Comparison of ENCODE assay signal across 8 cellular contexts in genomic region chr2:237673130-237673921, GRCh38. TPM values are rescaled to one million over a fixed set of nuclear protein-coding genes. Genes with fewer than 3 reads are reported as not detected.
DNase-seq lines count a peak whose midpoint lies in the region; ATAC-seq and TF ChIP-seq lines count a peak whose summit lies in the region.

No MANE protein-coding gene starts in this region.

- intact Hi-C loops in spleen (cut with DNase I; ENCODE audit: low total_unique reads) = loop anchor here (1.0 kb wide), 1 partner anchor 71 kb away; no protein-coding TSS in a partner anchor

- peak overlapping the region; percentile 76 to 94 (median 92) for H3K27ac ChIP-seq in spleen

- H3K4me1 ChIP-seq in spleen = peaks cover 52 to 92% (median 81%) of the 10 kb centered on the region in 6 donors

- peak; percentile 40 for ATAC-seq in GM19463 (IDR thresholded peaks at IDR 0.05; ENCODE audit: unreplicated experiment)
- ATAC-seq in T-helper 17 cell = peak; percentile 74

- WGBS in spleen, 5 donors = 3 to 11% (median 8%) methylated on average over 32 to 36 of the region's 36 CpGs

- H3K27me3 Mint-ChIP-seq in T-helper 17 cell = peaks cover 3% of the 10 kb centered on the region

- TF ChIP-seq POLR2A in spleen (IDR thresholded peaks at IDR 0.05) = no peak

- H3K27me3 ChIP-seq in spleen (replicated peaks in 1 of 7) = no peaks in the 10 kb centered on the region

- H3K9me3 ChIP-seq in T-helper 17 cell (ENCODE audit: control insufficient read depth, low read length, poor library complexity, severe bottlenecking) = no peaks in the 10 kb centered on the region
- no peaks in the 10 kb centered on the region for H3K9me3 ChIP-seq in spleen

- H3K36me3 Mint-ChIP-seq in T-helper 17 cell (ENCODE audit: low read depth) = peaks cover 5% of the 10 kb centered on the region

- DNase-seq in AG09309 (ENCODE audit: low read depth) (no peak), NCI-H1417 treated with DMSO at 0.1 percent for 48 hours (lab: John Stamatoyannopoulos, UW) (peak; percentile 70), T-helper 17 cell (peak; percentile 74 to 85 (median 79)), anterior cingulate cortex (lab: John Stamatoyannopoulos, UW) (peak in 40 of 58 donors; percentile 19 to 83 (median 50)), iPS-NIHi11 (ENCODE audit: low spot score) (peak; percentile 60), spleen (peak; percentile 96), epidermal melanocyte (ENCODE audit: insufficient read length, low spot score) (no peak)

- peaks cover 40% of the 10 kb centered on the region for H3K4me1 Mint-ChIP-seq in T-helper 17 cell

- H3K4me3 Mint-ChIP-seq in T-helper 17 cell = peak overlapping the region; percentile 97

- peak; percentile 60 for TF ChIP-seq CTCF in AG09309 (IDR thresholded peaks at IDR 0.05; ENCODE audit: control insufficient read depth, insufficient read depth, low read depth, low read length, missing control alignments)
- TF ChIP-seq CTCF in spleen (IDR thresholded peaks at IDR 0.05 in 8 of 11, conservative IDR thresholded peaks at IDR 0.05 in 3 of 11) = peak; percentile 49 to 92 (median 80)

- H3K36me3 ChIP-seq in spleen = no peaks in the 10 kb centered on the region

- H3K4me3 ChIP-seq in AG09309 (ENCODE audit: control insufficient read depth, low read depth, low read length) = no peak overlapping the region
- peak overlapping the region; percentile 28 to 68 (median 40) for H3K4me3 ChIP-seq in spleen

- peak overlapping the region; percentile 100 for H3K27ac Mint-ChIP-seq in T-helper 17 cell

RNA-seq across cellular contexts. Expression of gene LRRFIP1, which starts 45.9 kb away (rescaled TPM):
- 100 to 1,000 TPM; 175 to 225 TPM for total RNA-seq in T-helper 17 cell
- 100 to 1,000 TPM; 110 to 164 (median 144) TPM for total RNA-seq in spleen
- polyA plus RNA-seq in spleen = 10 to 100 TPM; 40.4 to 46.3 (median 44.4) TPM

Comparison
In these comparisons a context has a peak if more than half of its experiments do, and no peak if none do; other contexts are left out.
1. DNase-seq: peak in NCI-H1417 treated with DMSO at 0.1 percent for 48 hours (single experiment), T-helper 17 cell (3 of 3), anterior cingulate cortex (40 of 58), iPS-NIHi11 (single experiment) and spleen (single experiment); none in AG09309 (single experiment) and epidermal melanocyte (single experiment).